In the genomic region with DNA sequence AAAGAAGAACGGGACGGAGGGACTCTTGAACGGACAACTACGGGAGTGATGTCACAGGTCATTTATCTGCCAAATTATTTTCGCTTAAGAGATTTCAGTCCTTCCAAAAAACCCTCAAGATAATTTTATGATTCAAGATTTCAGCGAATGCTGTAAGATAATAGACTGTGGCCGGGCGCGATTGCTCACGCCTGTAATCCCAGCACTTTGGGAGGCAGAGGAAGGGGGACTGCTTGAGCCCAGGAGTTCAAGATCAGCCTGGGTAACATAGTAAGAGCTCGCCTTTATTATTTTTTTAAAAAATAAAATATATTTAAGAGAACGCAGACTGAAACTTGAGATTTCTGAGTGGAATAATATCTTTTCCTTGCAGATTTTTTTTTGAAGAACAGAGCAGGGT, we compare ENCODE assay signal across 8 cellular contexts. TPM values are rescaled to one million over a fixed set of nuclear protein-coding genes. Genes with fewer than 3 reads are reported as not detected.
DNase-seq lines count a peak whose midpoint lies in the region; ATAC-seq and TF ChIP-seq lines count a peak whose summit lies in the region.

No MANE protein-coding gene starts in this region.

- ATAC-seq in GM18873 (IDR thresholded peaks at IDR 0.05; ENCODE audit: low FRiP score, unreplicated experiment) (peak; percentile 7), left lung (peak; percentile 54)

- H3K36me3 ChIP-seq in HUES6 (ENCODE audit: control insufficient read depth, insufficient read depth, low read length) (no peaks in the 10 kb centered on the region), left lung (no peaks in the 10 kb centered on the region), transverse colon (no peaks in the 10 kb centered on the region)

- H3K4me1 ChIP-seq in HUES6 (ENCODE audit: control insufficient read depth, insufficient read depth, low read length): no peaks in the 10 kb centered on the region
- peaks cover 5 to 20% of the 10 kb centered on the region in 2 donors for H3K4me1 ChIP-seq in left lung
- H3K4me1 ChIP-seq in transverse colon: peaks cover 0 to 23% (median 16%) of the 10 kb centered on the region in 4 donors

- in situ Hi-C loops in transverse colon (cut with MboI; ENCODE audit: low pct_ligation_motif_present in 1 of 4, low pct_unique_long_range_greater_than_20kb in 1 of 4, low sequenced_read_pairs in 3 of 4): no loop called here

- H3K4me3 ChIP-seq in HUES6 (ENCODE audit: low read depth, low read length): peak overlapping the region; percentile 78
- H3K4me3 ChIP-seq in left lung: peak overlapping the region; percentile 68 to 94
- H3K4me3 ChIP-seq in transverse colon: peak overlapping the region; percentile 55 to 100 (median 89)

- no peak overlapping the region for H3K9ac ChIP-seq in HUES6 (ENCODE audit: low read length)

- peak overlapping the region; percentile 76 for H3K27ac ChIP-seq in 22Rv1
- H3K27ac ChIP-seq in HUES6 (ENCODE audit: low read depth, low read length): no peak overlapping the region
- peak overlapping the region; percentile 66 to 88 for H3K27ac ChIP-seq in left lung
- H3K27ac ChIP-seq in transverse colon: peak overlapping the region; percentile 87 to 92 (median 88)

- intact Hi-C loops in left lung (cut with DNase I): no loop called here
- intact Hi-C loops in transverse colon (cut with DNase I; ENCODE audit: low total_unique reads): no loop called here

- DNase-seq in astrocyte of the hippocampus (ENCODE audit: low read depth, low spot score): peak; percentile 4
- no peak for DNase-seq in left lung
- DNase-seq in transverse colon: no peak
- DNase-seq in iPS-NIHi7 (ENCODE audit: extremely low spot score): no peak
- DNase-seq in hepatic stellate cell (ENCODE audit: low spot score): no peak

- TF ChIP-seq POLR2A in transverse colon (IDR thresholded peaks at IDR 0.05): no peak

- no peak for TF ChIP-seq EP300 in transverse colon (IDR thresholded peaks at IDR 0.05; ENCODE audit: low read depth)

- H3K9me3 ChIP-seq in HUES6 (ENCODE audit: control insufficient read depth, insufficient read depth, low read depth, low read length) (no peaks in the 10 kb centered on the region), left lung (no peaks in the 10 kb centered on the region), transverse colon (no peaks in the 10 kb centered on the region)

- no peak for TF ChIP-seq CTCF in 22Rv1 (IDR thresholded peaks at IDR 0.05)
- TF ChIP-seq CTCF in left lung (IDR thresholded peaks at IDR 0.05): no peak
- TF ChIP-seq CTCF in transverse colon (IDR thresholded peaks at IDR 0.05): no peak

- H3K27me3 ChIP-seq in HUES6 (ENCODE audit: control insufficient read depth, insufficient read depth, low read length) (no peaks in the 10 kb centered on the region), left lung (no peaks in the 10 kb centered on the region), transverse colon (no peaks in the 10 kb centered on the region)

- WGBS in transverse colon (ENCODE audit: low coverage in 1 of 2), 2 donors: 5 to 16% methylated on average over 11 to 12 of the region's 12 CpGs

RNA-seq across cellular contexts. Expression of a gene that starts 0.6 kb away (rescaled TPM):
- 10 to 100 TPM; 16.8 to 17.7 TPM for total RNA-seq in left lung
- 10 to 100 TPM in 1 of 4 donors, 1 to 10 TPM in 2, not detected in 1; 7.3 to 28.3 (median 8.2) TPM for total RNA-seq in transverse colon

RNA-seq across cellular contexts. Expression of a gene that starts 5.9 kb away (rescaled TPM):
- total RNA-seq in left lung (10 to 100 TPM; 28.0 to 31.9 TPM), transverse colon (10 to 100 TPM; 12.9 to 34.9 (median 22.0) TPM)

RNA-seq across cellular contexts. Expression of a gene that starts 25.9 kb away (rescaled TPM):
- total RNA-seq in left lung: 10 to 100 TPM; 21.8 to 24.9 TPM
- 10 to 100 TPM; 13.9 to 36.5 (median 22.1) TPM for total RNA-seq in transverse colon

RNA-seq across cellular contexts. Expression of a gene that starts 54.9 kb away (rescaled TPM):
- total RNA-seq in left lung: 100 to 1,000 TPM; 111 to 149 TPM
- total RNA-seq in transverse colon: 100 to 1,000 TPM in 1 of 4 donors, 10 to 100 TPM in 3; 44.1 to 106 (median 63.4) TPM
